In the genomic region with DNA sequence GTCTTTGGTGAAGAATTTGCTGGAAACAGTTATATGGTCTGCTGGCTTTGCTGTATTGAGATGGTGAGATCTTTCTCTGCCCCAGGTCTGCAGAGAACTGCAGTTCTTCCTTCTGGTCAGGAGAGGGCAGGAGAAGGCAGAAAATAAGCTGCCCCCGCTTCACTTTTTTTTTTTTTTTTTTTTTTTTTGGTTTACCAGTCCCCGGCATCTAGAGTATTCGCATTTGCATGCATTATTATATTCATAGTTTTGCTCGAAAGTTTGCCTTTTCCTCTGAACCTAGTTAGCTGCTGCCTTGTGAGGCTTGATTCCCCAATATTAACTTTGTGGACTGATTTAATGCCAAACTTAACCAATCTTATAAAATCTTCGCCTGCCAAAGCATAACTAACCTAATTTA, we compare ENCODE assay signal across 8 cellular contexts. TPM values are rescaled to one million over a fixed set of nuclear protein-coding genes. Genes with fewer than 3 reads are reported as not detected.
A peak's percentile ranks its signal among the peaks of the same experiment; 100 is the strongest.
DNase-seq lines count a peak whose midpoint lies in the region; ATAC-seq and TF ChIP-seq lines count a peak whose summit lies in the region.

No MANE protein-coding gene starts in this region.

- in situ Hi-C loops in G401 (cut with HindIII; ENCODE audit: low sequenced_read_pairs): no loop called here

- ATAC-seq in lower lobe of right lung (peak; percentile 82 to 88), upper lobe of left lung (ENCODE audit: low FRiP score in 2 of 2) (peak; percentile 75 to 89), HG03039 (IDR thresholded peaks at IDR 0.05; ENCODE audit: unreplicated experiment) (no peak)

- H3K36me3 ChIP-seq in lower lobe of right lung (no peaks in the 10 kb centered on the region), upper lobe of left lung (no peaks in the 10 kb centered on the region)

- WGBS in upper lobe of left lung, 2 donors: 20 to 22% methylated on average over 5 of the region's 5 CpGs

- intact Hi-C loops in lower lobe of right lung (cut with DNase I): loop anchor here (10.0 kb wide), 1 partner anchor 120 kb away; the partner anchor contains the start of gene ABCC5

- no peak for TF ChIP-seq POLR2A in upper lobe of left lung (IDR thresholded peaks at IDR 0.05)

- H3K4me3 ChIP-seq in choroid plexus epithelial cell (ENCODE audit: low read depth, low read length) (no peak overlapping the region), lower lobe of right lung (no peak overlapping the region), upper lobe of left lung (no peak overlapping the region)

- TF ChIP-seq EP300 in upper lobe of left lung (IDR thresholded peaks at IDR 0.05): no peak

- DNase-seq in 8988T (peak; percentile 64), G401 (ENCODE audit: low spot score) (peak; percentile 62), M059J (ENCODE audit: low read depth) (peak; percentile 58), SHP77 treated with DMSO at 0.1 percent for 48 hours (lab: John Stamatoyannopoulos, UW) (peak; percentile 20), choroid plexus epithelial cell (ENCODE audit: low read depth) (peak; percentile 79), lower lobe of right lung (no peak), upper lobe of left lung (no peak)

- H3K27ac ChIP-seq in lower lobe of right lung (no peak overlapping the region), upper lobe of left lung (no peak overlapping the region)

- peaks cover 9% of the 10 kb centered on the region for H3K27me3 ChIP-seq in lower lobe of right lung (ENCODE audit: low read depth)
- H3K27me3 ChIP-seq in upper lobe of left lung: no peaks in the 10 kb centered on the region

- no peaks in the 10 kb centered on the region for H3K4me1 ChIP-seq in lower lobe of right lung
- peaks cover 0 to 5% (median 0%) of the 10 kb centered on the region in 4 donors for H3K4me1 ChIP-seq in upper lobe of left lung

- no peaks in the 10 kb centered on the region for H3K9me3 ChIP-seq in lower lobe of right lung
- H3K9me3 ChIP-seq in upper lobe of left lung: no peaks in the 10 kb centered on the region

- TF ChIP-seq CTCF in choroid plexus epithelial cell (conservative IDR thresholded peaks at IDR 0.05; ENCODE audit: low read depth, low read length): peak; percentile 89
- peak; percentile 81 for TF ChIP-seq CTCF in lower lobe of right lung (IDR thresholded peaks at IDR 0.05)
- peak; percentile 44 to 83 (median 68) for TF ChIP-seq CTCF in upper lobe of left lung (IDR thresholded peaks at IDR 0.05)

RNA-seq across cellular contexts. Expression of gene PARL, which starts 10.6 kb away (rescaled TPM):
- 79.2 and 86.5 TPM in 2 replicates for total RNA-seq in G401 (2014; rRNA removed; shearing (Covaris generic))
- total RNA-seq in M059J (2014; rRNA removed; shearing (Covaris generic)): 73.0 and 75.4 TPM in 2 replicates
- total RNA-seq in lower lobe of right lung (41.8 TPM), upper lobe of left lung (10 to 100 TPM; 32.5 to 51.0 (median 40.5) TPM)

Comparison
In these comparisons a context has a peak if more than half of its experiments do, and no peak if none do; other contexts are left out.
1. DNase-seq: peak in 8988T (single experiment), G401 (single experiment), M059J (single experiment), SHP77 treated with DMSO at 0.1 percent for 48 hours (single experiment) and choroid plexus epithelial cell (single experiment); none in lower lobe of right lung (single experiment) and upper lobe of left lung (0 of 2).
2. Peak in every context shown above with its lines, with median percentiles within 50 percentile points of each other: CTCF ChIP-seq.